24 cellular contexts compared by ENCODE assay signal in the genomic region with DNA sequence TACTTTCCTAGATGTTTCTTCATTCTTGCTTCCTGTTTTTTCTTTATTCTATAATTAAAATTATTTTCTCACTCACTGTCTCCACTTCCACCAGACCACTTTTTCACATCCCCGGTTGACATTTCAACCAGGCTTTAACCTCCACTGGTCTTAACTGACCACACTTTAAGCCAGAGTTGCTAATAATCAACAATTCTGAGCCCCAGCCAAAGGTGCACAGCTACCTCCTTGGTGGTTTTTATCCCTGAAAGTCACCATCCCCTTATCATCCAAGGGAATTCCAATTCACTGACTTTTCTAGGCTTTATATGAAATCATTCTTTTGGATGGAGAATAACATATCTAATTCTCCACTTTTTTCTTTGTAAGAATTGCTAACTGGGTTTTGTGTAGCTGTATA.
"Had no signal": no experiment of that assay in that cellular context is flagged by ENCODE, and none has a peak within 500 bp of the region (broad histone marks: within the 10 kb centered on the region; RNA-seq: fewer than 3 reads in every experiment).

No MANE protein-coding gene starts in this region.

- DNase-seq: dermis blood vessel endothelial cell; effector memory CD8-positive, alpha-beta T cell; erythroblast; esophagus squamous epithelium; foreskin melanocyte; left colon; left ventricle myocardium superior; lower lobe of right lung; natural killer cell; occipital lobe; ovary; posterior cingulate gyrus; psoas muscle; right cardiac atrium; sigmoid colon; stimulated activated CD4-positive, alpha-beta T cell treated with anti-CD3 and anti-CD28 coated beads, Interleukin-4, amount 100 ng/mL, for 4 hours; upper lobe of right lung; uterus had no signal

- H3K27me3 ChIP-seq: ovary, upper lobe of right lung had no signal

- H3K9me3 Mint-ChIP-seq: effector memory CD8-positive, alpha-beta T cell; natural killer cell; stimulated activated memory B cell treated with anti-CD40 and anti-IgM and Interleukin-4, amounts not matched to agents 10 μg/mL and 1 μg/mL and 100 μg/mL, for 72 hours; stimulated activated naive CD8-positive, alpha-beta T cell treated with anti-CD3 and anti-CD28 coated beads, Interleukin-15, Interleukin-2, amounts not matched to agents 100 ng/mL and 50 ng/mL, for 24 hours had no signal

- H3K27ac Mint-ChIP-seq: effector memory CD8-positive, alpha-beta T cell; natural killer cell; stimulated activated memory B cell treated with anti-CD40 and anti-IgM and Interleukin-4, amounts not matched to agents 10 μg/mL and 1 μg/mL and 100 μg/mL, for 72 hours; stimulated activated naive CD8-positive, alpha-beta T cell treated with anti-CD3 and anti-CD28 coated beads, Interleukin-15, Interleukin-2, amounts not matched to agents 100 ng/mL and 50 ng/mL, for 24 hours had no signal

- H3K4me3 Mint-ChIP-seq: effector memory CD8-positive, alpha-beta T cell; natural killer cell; stimulated activated memory B cell treated with anti-CD40 and anti-IgM and Interleukin-4, amounts not matched to agents 10 μg/mL and 1 μg/mL and 100 μg/mL, for 72 hours; stimulated activated naive CD8-positive, alpha-beta T cell treated with anti-CD3 and anti-CD28 coated beads, Interleukin-15, Interleukin-2, amounts not matched to agents 100 ng/mL and 50 ng/mL, for 24 hours had no signal

- FAIRE-seq: endometrium had no signal

- H3K27ac ChIP-seq: coronary artery, esophagus squamous epithelium, lower lobe of right lung, ovary, psoas muscle, sigmoid colon, thoracic aorta, tibial nerve, upper lobe of right lung, uterus had no signal

- H3K36me3 Mint-ChIP-seq: natural killer cell; stimulated activated memory B cell treated with anti-CD40 and anti-IgM and Interleukin-4, amounts not matched to agents 10 μg/mL and 1 μg/mL and 100 μg/mL, for 72 hours had no signal

- H3K4me3 ChIP-seq: coronary artery, esophagus squamous epithelium, lower lobe of right lung, ovary, psoas muscle, sigmoid colon, thoracic aorta, tibial nerve, upper lobe of right lung, uterus had no signal

- H3K4me1 Mint-ChIP-seq: natural killer cell had no signal

- ATAC-seq: effector memory CD8-positive, alpha-beta T cell; left colon; left ventricle myocardium superior; lower lobe of right lung; natural killer cell; psoas muscle; right cardiac atrium; stimulated activated memory B cell treated with anti-CD40 and anti-IgM and Interleukin-4, amounts not matched to agents 10 μg/mL and 1 μg/mL and 100 μg/mL, for 72 hours; upper lobe of right lung had no signal
